Comparison of ENCODE assay signal across 8 cellular contexts in the genomic region with DNA sequence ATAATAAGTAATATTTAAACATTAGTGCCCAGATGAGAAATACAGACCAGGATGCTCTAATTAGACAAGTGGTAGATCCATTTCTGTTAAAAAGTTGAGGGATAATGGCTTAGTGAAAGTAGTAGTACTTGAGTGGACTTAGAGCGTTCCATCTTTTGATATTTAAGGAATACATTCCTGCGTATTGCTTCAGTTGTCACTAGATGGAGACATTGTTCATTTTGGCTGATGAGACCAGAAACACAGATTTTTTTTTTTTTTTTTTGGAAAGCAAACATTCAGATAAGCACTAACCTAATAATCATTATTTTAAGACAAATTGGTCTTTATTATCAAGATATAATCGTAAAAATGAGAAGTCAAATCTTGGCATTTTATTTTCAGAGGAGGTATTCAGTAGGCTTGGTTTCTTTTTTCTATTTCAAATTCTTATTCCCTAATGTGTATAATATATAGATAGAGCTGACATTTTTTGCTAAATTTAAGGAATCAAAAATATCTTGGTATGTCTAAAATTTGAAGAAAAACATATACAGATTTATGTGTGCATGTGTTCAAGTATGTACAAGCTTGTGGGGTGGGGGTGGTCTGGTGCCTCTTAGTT.
DNase-seq lines count a peak whose midpoint lies in the region; ATAC-seq, FAIRE-seq and TF ChIP-seq lines count a peak whose summit lies in the region.

No MANE protein-coding gene starts in this region.

- H3K9me3 ChIP-seq in HCT116 (ENCODE audit: control insufficient read depth in 1 of 2, insufficient read depth in 1 of 2, low read depth in 1 of 2, low read length in 2 of 2) (no peaks in the 10 kb centered on the region), RWPE2 (ENCODE audit: severe bottlenecking) (no peaks in the 10 kb centered on the region)

- H2AFZ ChIP-seq in HCT116 (ENCODE audit: low read depth, low read length, poor library complexity, severe bottlenecking): no peak overlapping the region

- ATAC-seq in HCT116 (peak; percentile 63), RWPE2 (ENCODE audit: low read depth) (no peak)

- TF ChIP-seq POLR2A in HCT116 (IDR thresholded peaks at IDR 0.05; ENCODE audit: borderline replicate concordance, extremely low read depth, insufficient read depth, insufficient read length): no peak

- H3K4me3 ChIP-seq in AG09309 (ENCODE audit: control insufficient read depth, low read depth, low read length): no peak overlapping the region
- H3K4me3 ChIP-seq in HCT116 (replicated peaks in 1 of 2; ENCODE audit: low read depth in 1 of 2, low read length in 2 of 2): no peak overlapping the region
- no peak overlapping the region for H3K4me3 ChIP-seq in RWPE2 (ENCODE audit: severe bottlenecking)

- peak; percentile 37 for FAIRE-seq in frontal cortex (lab: Jason Lieb, UNC)

- RAD21 ChIA-PET in HCT116 (lab: Charles Lee; ENCODE audit: low non-redundant PET in 1 of 2, low total read pairs in 2 of 2, uncharacterized antibody in 2 of 2, unreplicated experiment in 2 of 2): interaction anchor here (0.6 to 0.7 kb wide), 2 partner anchors 567 to 1052 kb away, joined by 3 to 4 read pairs; no protein-coding TSS in a partner anchor

- POLR2A ChIA-PET in HCT116 (lab: Charles Lee): no interaction called here

- no peaks in the 10 kb centered on the region for H3K4me1 ChIP-seq in HCT116 (ENCODE audit: control insufficient read depth in 1 of 2, insufficient read depth in 2 of 2, low read length in 2 of 2)
- H3K4me1 ChIP-seq in RWPE2 (ENCODE audit: insufficient read depth, poor library complexity, severe bottlenecking): no peaks in the 10 kb centered on the region

- intact Hi-C loops in HCT116 (cut with micrococcal nuclease): loop anchor here (1.0 kb wide), 1 partner anchor 399 kb away; no protein-coding TSS in a partner anchor

- no peak overlapping the region for H3K27ac ChIP-seq in HCT116 (ENCODE audit: low read depth, low read length)
- no peak overlapping the region for H3K27ac ChIP-seq in RWPE2 (ENCODE audit: poor library complexity, severe bottlenecking)

- no peaks in the 10 kb centered on the region for H3K9me2 ChIP-seq in HCT116 (ENCODE audit: insufficient read depth)

- peak; percentile 74 for TF ChIP-seq RAD21 in HCT116 (IDR thresholded peaks at IDR 0.05; ENCODE audit: low read depth)

- no TSS peak for BruUV-seq in HCT116 (replicated peaks; lab: Mats Ljungman, UMichigan)

- no peak for DNase-seq in AG09309 (ENCODE audit: low read depth)
- DNase-seq in HCT116 (ENCODE audit: low read depth, low spot score): peak; percentile 22
- no peak for DNase-seq in RWPE2 (ENCODE audit: low spot score)
- DNase-seq in frontal cortex (ENCODE audit: low spot score in 2 of 2): peak in 1 of 2 donors; percentile 5
- no peak for DNase-seq in activated naive CD4-positive, alpha-beta T cell treated with Interleukin-2 at 50 U/mL for 16 hours
- DNase-seq in 8988T: no peak
- no peak for DNase-seq in stimulated activated CD4-positive, alpha-beta T cell treated with anti-CD3 and anti-CD28 coated beads, Interleukin-2, amount 100 ng/mL, for 24 hours
- no peak for DNase-seq in activated CD4-positive, alpha-beta T cell treated with anti-CD3 and anti-CD28 coated beads for 48 hours

- H3K79me2 ChIP-seq in HCT116 (ENCODE audit: insufficient read depth, low read length): no peaks in the 10 kb centered on the region

- no peaks in the 10 kb centered on the region for H4K20me1 ChIP-seq in HCT116 (ENCODE audit: insufficient read depth)

- TF ChIP-seq CTCF in AG09309 (IDR thresholded peaks at IDR 0.05; ENCODE audit: control insufficient read depth, insufficient read depth, low read depth, low read length, missing control alignments) (peak; percentile 67), HCT116 (IDR thresholded peaks at IDR 0.05 in 2 of 3, conservative IDR thresholded peaks at IDR 0.05 in 1 of 3; ENCODE audit: borderline replicate concordance in 1 of 3, insufficient read depth in 1 of 3, low read depth in 2 of 3, low read length in 2 of 3) (peak; percentile 65 to 75 (median 67); a peak in 5 of 6 replicates), RWPE2 (IDR thresholded peaks at IDR 0.05; ENCODE audit: poor library complexity, severe bottlenecking) (peak; percentile 87)

- H3K36me3 ChIP-seq in HCT116 (ENCODE audit: control insufficient read depth in 1 of 2, insufficient read depth in 2 of 2, low read length in 2 of 2) (no peaks in the 10 kb centered on the region), RWPE2 (ENCODE audit: low read depth) (peaks cover 73% of the 10 kb centered on the region)

- H3K4me2 ChIP-seq in HCT116 (ENCODE audit: low read length): no peak overlapping the region

- H3K9ac ChIP-seq in HCT116 (ENCODE audit: low read length): no peak overlapping the region

- H3K27me3 ChIP-seq in HCT116 (ENCODE audit: insufficient read depth, low read length): no peaks in the 10 kb centered on the region
- H3K27me3 ChIP-seq in RWPE2 (ENCODE audit: insufficient read depth, poor library complexity, severe bottlenecking): no peaks in the 10 kb centered on the region

- CTCF ChIA-PET in HCT116 (lab: Charles Lee): interaction anchor here (0.6 to 1.7 kb wide), 8 partner anchors 8 to 929 kb away, joined by 3 to 6 read pairs (median 3); no protein-coding TSS in a partner anchor

TF ChIP-seq in HCT116, 20 proteins besides CTCF, POLR2A, EP300 and RAD21:
- no peak for TF ChIP-seq POLR2AphosphoS5 (IDR thresholded peaks at IDR 0.05; ENCODE audit: low read depth, low read length)
- no peak for TF ChIP-seq JUND (IDR thresholded peaks at IDR 0.05)
- peak; percentile 61; the same call in 1 of the 2 replicates for TF ChIP-seq CBX3 (IDR thresholded peaks at IDR 0.05; ENCODE audit: low read depth)
- peak; percentile 31; the same call in 1 of the 2 replicates for TF ChIP-seq SRF (IDR thresholded peaks at IDR 0.05; ENCODE audit: low read depth)
- no peak for TF ChIP-seq TCF7L2 (IDR thresholded peaks at IDR 0.05; ENCODE audit: borderline replicate concordance, extremely low read depth, insufficient read depth, insufficient read length)
- no peak for TF ChIP-seq EZH2 (IDR thresholded peaks at IDR 0.05)
